ENCODE assay signal across 1 cellular context in the genomic region with DNA sequence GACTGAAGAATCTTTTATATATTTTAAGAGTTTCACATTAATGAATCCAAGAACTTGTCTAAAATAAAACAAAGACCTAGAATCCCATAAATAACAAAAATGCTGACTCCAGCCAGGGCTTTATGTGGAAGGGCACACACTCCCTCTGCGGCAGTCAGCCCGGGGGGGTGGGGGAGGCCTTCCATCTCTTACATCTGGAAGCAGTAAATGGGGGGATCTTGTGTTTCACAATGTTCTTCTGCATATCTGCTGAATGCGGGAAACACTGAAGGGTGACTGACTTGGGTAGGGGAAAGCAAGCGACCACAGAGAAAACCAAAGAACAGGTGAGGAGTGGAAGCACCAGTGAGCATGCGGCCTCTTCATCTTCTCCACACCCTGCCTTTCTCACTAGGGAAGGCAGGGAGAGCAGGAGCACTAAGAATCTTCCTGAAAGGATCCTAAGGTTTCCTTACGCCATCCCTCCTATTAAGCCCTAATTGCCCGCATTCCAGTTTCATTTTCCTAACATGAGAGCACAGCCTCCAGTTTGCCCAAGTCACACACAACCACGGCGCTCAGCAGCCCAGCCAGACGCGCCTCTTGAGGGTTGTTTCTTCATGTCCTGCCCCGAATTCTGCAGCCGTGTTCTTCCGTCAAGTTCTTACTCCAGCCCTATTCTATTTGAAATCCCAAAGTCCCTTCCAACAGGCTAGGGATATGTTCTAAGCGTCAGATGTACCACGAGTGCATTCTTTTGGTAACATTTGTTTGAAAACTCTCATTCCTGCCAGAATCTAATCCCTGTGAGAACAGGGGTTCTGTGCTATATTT.
TF ChIP-seq lines count a peak whose summit lies in the region.

No MANE protein-coding gene starts in this region.

TF ChIP-seq in HepG2, 621 proteins besides CTCF, POLR2A, EP300 and RAD21:
- TF ChIP-seq, protein P1, sequence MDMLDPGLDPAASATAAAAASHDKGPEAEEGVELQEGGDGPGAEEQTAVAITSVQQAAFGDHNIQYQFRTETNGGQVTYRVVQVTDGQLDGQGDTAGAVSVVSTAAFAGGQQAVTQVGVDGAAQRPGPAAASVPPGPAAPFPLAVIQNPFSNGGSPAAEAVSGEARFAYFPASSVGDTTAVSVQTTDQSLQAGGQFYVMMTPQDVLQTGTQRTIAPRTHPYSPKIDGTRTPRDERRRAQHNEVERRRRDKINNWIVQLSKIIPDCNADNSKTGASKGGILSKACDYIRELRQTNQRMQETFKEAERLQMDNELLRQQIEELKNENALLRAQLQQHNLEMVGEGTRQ (IDR thresholded peaks at IDR 0.05; ENCODE audit: low read depth, low read length): 0 out of 2 replicates have a peak, but pooled peaks have one; percentile 9
- TF ChIP-seq, protein P1 (CRISPR knock-in tag; IDR thresholded peaks at IDR 0.05; ENCODE audit: borderline replicate concordance): no peak
- TF ChIP-seq U2AF1 (optimal IDR thresholded peaks at IDR 0.05; ENCODE audit: low read depth, low read length): no peak
